Comparison of ENCODE assay signal across 12 cellular contexts in the genomic region with DNA sequence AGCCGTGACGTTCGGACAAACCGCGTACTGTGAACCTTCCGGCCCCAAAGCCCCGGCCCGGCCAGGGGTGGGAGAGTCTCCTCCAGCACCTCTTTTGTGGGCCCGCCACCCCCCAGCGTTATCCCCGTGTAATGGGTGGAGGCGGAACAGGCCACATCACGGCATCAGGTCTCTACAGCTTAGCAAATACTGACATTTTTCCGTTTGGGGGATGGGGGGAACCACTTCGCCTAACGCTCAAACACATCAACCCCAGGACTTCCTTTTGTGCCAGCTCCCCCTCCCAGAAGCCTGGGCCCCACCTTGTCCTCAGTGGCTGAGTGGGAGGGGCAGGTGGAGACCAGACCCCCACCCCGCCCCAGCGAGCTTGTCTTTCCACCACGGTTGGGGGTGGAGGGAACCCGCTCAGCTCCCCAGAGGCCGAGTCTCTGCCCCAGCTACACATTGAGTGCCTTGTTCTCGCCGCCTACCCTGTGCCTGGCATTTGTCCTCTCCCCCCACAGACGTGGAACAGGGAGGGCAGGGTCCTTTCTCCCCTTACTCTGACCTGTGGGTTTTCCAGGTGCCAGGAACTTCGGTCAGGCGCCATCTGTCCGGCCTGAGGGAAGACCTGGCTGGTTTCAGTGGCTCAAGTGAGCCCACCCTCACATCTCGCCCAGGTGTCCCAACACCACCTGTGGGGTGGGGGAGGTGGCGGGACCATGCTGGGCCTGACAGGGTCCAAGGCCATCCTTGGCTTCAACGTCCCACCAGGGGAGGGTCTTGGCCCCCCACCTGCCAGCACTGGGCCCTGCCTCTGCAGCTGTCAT. TPM values are rescaled to one million over a fixed set of nuclear protein-coding genes. Genes with fewer than 3 reads are reported as not detected.
A peak's percentile ranks its signal among the peaks of the same experiment; 100 is the strongest.
DNase-seq lines count a peak whose midpoint lies in the region; ATAC-seq, FAIRE-seq and TF ChIP-seq lines count a peak whose summit lies in the region.
"Had no signal": no experiment of that assay in that cellular context is flagged by ENCODE, and none has a peak within 500 bp of the region (broad histone marks: within the 10 kb centered on the region; RNA-seq: fewer than 3 reads in every experiment).

No MANE protein-coding gene starts in this region.

- no peak overlapping the region for H3K4me2 ChIP-seq in HepG2 (ENCODE audit: low read depth, low read length)

- peaks cover 13% of the 10 kb centered on the region for H3K36me3 Mint-ChIP-seq in activated T-cell treated with anti-CD3 and anti-CD28 coated beads, Interleukin-2, amount 50 U/mL, for 4 hours (ENCODE audit: insufficient read depth)

- CTCF ChIA-PET in HepG2 (lab: Yijun Ruan, JAX; ENCODE audit: low intra/inter-chr PET ratio, low total read pairs), result no interaction called here

- TF ChIP-seq EP300 in HepG2 (IDR thresholded peaks at IDR 0.05; ENCODE audit: low read depth in 2 of 2, low read length in 2 of 2) (no peak), HepG2 (CRISPR knock-in tag; IDR thresholded peaks at IDR 0.05; ENCODE audit: borderline replicate concordance) (no peak), tibial nerve (IDR thresholded peaks at IDR 0.05) (no peak)

- no peaks in the 10 kb centered on the region for H3K27me3 Mint-ChIP-seq in activated T-cell treated with anti-CD3 and anti-CD28 coated beads, Interleukin-2, amount 50 U/mL, for 4 hours (ENCODE audit: low read depth)

- no peaks in the 10 kb centered on the region for H3K9me3 ChIP-seq in left ventricle myocardium inferior (replicated peaks)
- no peaks in the 10 kb centered on the region for H3K9me3 ChIP-seq in HepG2 (ENCODE audit: low read length)
- H3K9me3 ChIP-seq in tibial nerve, result no peaks in the 10 kb centered on the region
- no peaks in the 10 kb centered on the region for H3K9me3 ChIP-seq in esophagus squamous epithelium

- in situ Hi-C loops in HepG2 (cut with HindIII; ENCODE audit: extremely low pct_ligation_motif_present, low pct_unique_long_range_greater_than_20kb), result no loop called here

- ATAC-seq in Right ventricle myocardium inferior, result no peak
- ATAC-seq in activated T-cell treated with anti-CD3 and anti-CD28 coated beads, Interleukin-2, amount 50 U/mL, for 4 hours, result peak; percentile 11 to 26
- ATAC-seq in HepG2, result peak; percentile 0; the same call in 2 of the 3 replicates

- H4K20me1 ChIP-seq in HepG2 (ENCODE audit: insufficient read depth, low read length), result peaks cover 4% of the 10 kb centered on the region; the same call in 1 of the 2 replicates

- DNase-seq in Right ventricle myocardium inferior (ENCODE audit: missing footprints) (peak; percentile 54), left ventricle myocardium inferior (no peak), HepG2 (ENCODE audit: low spot score) (no peak), tibial nerve (ENCODE audit: low spot score in 2 of 2) (no peak), glomerular visceral epithelial cell (ENCODE audit: extremely low spot score) (no peak), foreskin melanocyte (no peak), esophagus squamous epithelium (lab: John Stamatoyannopoulos, UW) (no peak)
- DNase-seq in activated T-cell treated with anti-CD3 and anti-CD28 coated beads, Interleukin-2, amount 50 U/mL, for 4 hours, result peak; percentile 23
- DNase-seq: COR-L47, NCI-H748 treated with DMSO at 0.1 percent for 48 hours had no signal

- H3K4me1 Mint-ChIP-seq in activated T-cell treated with anti-CD3 and anti-CD28 coated beads, Interleukin-2, amount 50 U/mL, for 4 hours (ENCODE audit: low read depth), result peaks cover 17% of the 10 kb centered on the region

- H3K9ac ChIP-seq in HepG2 (ENCODE audit: insufficient read depth, low read depth, low read length), result no peak overlapping the region

- no TSS peak for BruUV-seq in HepG2 (replicated peaks; lab: Mats Ljungman, UMichigan)

- H3K27ac ChIP-seq in left ventricle myocardium inferior (replicated peaks) (no peak overlapping the region), HepG2 (ENCODE audit: extremely low read length, insufficient read depth, low read length) (peak overlapping the region; percentile 12), tibial nerve (peak overlapping the region in 3 of 4 donors; percentile 11 to 75 (median 65)), esophagus squamous epithelium (peak overlapping the region in 1 of 4 donors; percentile 13)

- no peak for FAIRE-seq in HepG2 (lab: Jason Lieb, UNC)
- FAIRE-seq: GM19239 had no signal

- no peaks in the 10 kb centered on the region for H3K27me3 ChIP-seq in left ventricle myocardium inferior (ENCODE audit: low read depth)
- no peaks in the 10 kb centered on the region for H3K27me3 ChIP-seq in HepG2 (ENCODE audit: control insufficient read depth in 1 of 2, insufficient read depth in 2 of 2, low read length in 2 of 2)
- H3K27me3 ChIP-seq in tibial nerve, result no peaks in the 10 kb centered on the region
- H3K27me3 ChIP-seq in esophagus squamous epithelium, result no peaks in the 10 kb centered on the region

- TF ChIP-seq CTCF in left ventricle myocardium inferior (IDR thresholded peaks at IDR 0.05; ENCODE audit: borderline replicate concordance), result no peak
- no peak for TF ChIP-seq CTCF in HepG2 (CRISPR knock-in tag; IDR thresholded peaks at IDR 0.05)
- TF ChIP-seq CTCF in tibial nerve (IDR thresholded peaks at IDR 0.05), result no peak
- TF ChIP-seq CTCF in esophagus squamous epithelium (IDR thresholded peaks at IDR 0.05), result no peak

- H3K36me3 ChIP-seq in left ventricle myocardium inferior (peaks cover 76% of the 10 kb centered on the region), HepG2 (replicated peaks in 1 of 2; ENCODE audit: control insufficient read depth in 1 of 2, insufficient read depth in 2 of 2, low read length in 2 of 2) (peaks cover 31 to 41% of the 10 kb centered on the region in 2 experiments; a peak in 4 of 5 replicates), tibial nerve (peaks cover 0 to 91% (median 24%) of the 10 kb centered on the region in 3 donors), esophagus squamous epithelium (peaks cover 28 to 100% (median 32%) of the 10 kb centered on the region in 3 donors)

- TF ChIP-seq POLR2A in HepG2 (IDR thresholded peaks at IDR 0.05; ENCODE audit: insufficient read depth in 1 of 2, low read depth in 2 of 2, low read length in 2 of 2) (peak in 1 of 2 experiments; percentile 67; a peak in 2 of 4 replicates), tibial nerve (IDR thresholded peaks at IDR 0.05) (no peak), esophagus squamous epithelium (IDR thresholded peaks at IDR 0.05) (no peak)

- no peak overlapping the region for H2AFZ ChIP-seq in HepG2 (ENCODE audit: low read length)

- H3K4me1 ChIP-seq in left ventricle myocardium inferior (peaks cover 5% of the 10 kb centered on the region), HepG2 (ENCODE audit: insufficient read depth, low read length) (no peaks in the 10 kb centered on the region; the same call in 1 of the 2 replicates), tibial nerve (peaks cover 0 to 29% (median 13%) of the 10 kb centered on the region in 4 donors), esophagus squamous epithelium (peaks cover 0 to 17% (median 10%) of the 10 kb centered on the region in 3 donors)

- no peaks in the 10 kb centered on the region for H3K9me3 Mint-ChIP-seq in activated T-cell treated with anti-CD3 and anti-CD28 coated beads, Interleukin-2, amount 50 U/mL, for 4 hours

- WGBS in HepG2 (ENCODE audit: low lambda C conversion rate), result 95% methylated on average over 27 of the region's 30 CpGs
- 51 to 67% methylated on average over 28 to 30 of the region's 30 CpGs for WGBS in tibial nerve, 2 donors
- WGBS in esophagus squamous epithelium, 2 donors, result 60 to 77% methylated on average over 17 to 21 of the region's 30 CpGs

- TF ChIP-seq RAD21 in HepG2 (CRISPR knock-in tag; IDR thresholded peaks at IDR 0.05), result no peak

- intact Hi-C loops in Right ventricle myocardium inferior (cut with DNase I), result no loop called here
- intact Hi-C loops in left ventricle myocardium inferior (cut with micrococcal nuclease), result no loop called here
- intact Hi-C loops in HepG2 (cut with micrococcal nuclease; ENCODE audit: unreplicated experiment), result no loop called here
- intact Hi-C loops in esophagus squamous epithelium (cut with DNase I), result no loop called here

- POLR2A ChIA-PET in HepG2 (lab: Yijun Ruan, JAX), result interaction anchor here (1.2 to 1.4 kb wide), 2 partner anchors 30 to 80 kb away, joined by 4 to 6 read pairs; partner anchors contain the start of gene SCO2

- H3K4me3 ChIP-seq in left ventricle myocardium inferior, result no peak overlapping the region
- no peak overlapping the region for H3K4me3 ChIP-seq in HepG2 (replicated peaks in 1 of 3; ENCODE audit: insufficient read depth in 1 of 3, low read depth in 2 of 3, low read length in 3 of 3)
- H3K4me3 ChIP-seq in tibial nerve, result no peak overlapping the region
- no peak overlapping the region for H3K4me3 ChIP-seq in esophagus squamous epithelium

- H3K79me2 ChIP-seq in HepG2 (ENCODE audit: insufficient read depth, low read length), result no peaks in the 10 kb centered on the region

- H3K4me3 Mint-ChIP-seq in activated T-cell treated with anti-CD3 and anti-CD28 coated beads, Interleukin-2, amount 50 U/mL, for 4 hours, result no peak overlapping the region

RNA-seq across cellular contexts. Expression of gene SBF1, which starts 29.6 kb away (rescaled TPM):
- total RNA-seq in Right ventricle myocardium inferior (47.7 TPM), left ventricle myocardium inferior (55.8 TPM), HepG2 (2016; rRNA removed; fragmentation: Illumina TruSeq; extraction: Trizol) (21.3 and 40.9 TPM in 2 replicates), tibial nerve (10 to 100 TPM; 48.5 to 77.7 (median 68.3) TPM), esophagus squamous epithelium (10 to 100 TPM; 38.3 to 92.0 (median 63.4) TPM)
- 100 to 1,000 TPM; 128 to 130 (median 129) TPM for total RNA-seq in activated T-cell treated with anti-CD3 and anti-CD28 coated beads, Interleukin-2, amount 50 U/mL, for 4 hours
- total RNA-seq in HepG2 (2016; cell fraction: cytosol; rRNA removed; fragmentation: Illumina TruSeq; extraction: Trizol; ENCODE audit: low read depth), result 10.6 and 11.9 TPM in 2 replicates
- total RNA-seq in HepG2 (2016; cell fraction: insoluble cytoplasmic fraction; rRNA removed; fragmentation: Illumina TruSeq; extraction: Trizol), result 18.4 and 42.1 TPM in 2 replicates
- 25.7 and 27.6 TPM in 2 replicates for total RNA-seq in HepG2 (2016; cell fraction: membrane; rRNA removed; fragmentation: Illumina TruSeq; extraction: Trizol)
- 35.2 and 39.9 TPM in 2 replicates for total RNA-seq in HepG2 (2016; cell fraction: nucleus; rRNA removed; fragmentation: Illumina TruSeq; extraction: Trizol)
- 31.7 and 43.3 TPM in 2 replicates for polyA plus RNA-seq in HepG2 (2011; rRNA removed)
- 23.0 and 36.7 TPM in 2 replicates for polyA plus RNA-seq in HepG2 (2011; cell fraction: cytosol; rRNA removed)
- polyA plus RNA-seq in HepG2 (2011; cell fraction: nucleus; rRNA removed), result 212 and 268 TPM in 2 replicates
- polyA plus RNA-seq in HepG2 (2012), result 35.0 and 42.8 TPM in 2 replicates
- polyA plus RNA-seq in HepG2 (2016; cell fraction: cytosol; fragmentation: Illumina TruSeq; extraction: Trizol; ENCODE audit: low read depth), result 5.2 and 5.5 TPM in 2 replicates
- polyA plus RNA-seq in HepG2 (2016; cell fraction: insoluble cytoplasmic fraction; fragmentation: Illumina TruSeq; extraction: Trizol; ENCODE audit: low read depth), result 23.9 and 35.9 TPM in 2 replicates
- 16.7 and 21.6 TPM in 2 replicates for polyA plus RNA-seq in HepG2 (2016; cell fraction: membrane; fragmentation: Illumina TruSeq; extraction: Trizol; ENCODE audit: low read depth)
- polyA plus RNA-seq in HepG2 (2016; cell fraction: nucleus; fragmentation: Illumina TruSeq; extraction: Trizol; ENCODE audit: insufficient read depth, low read depth), result 92.6 and 93.2 TPM in 2 replicates
- 67.4 and 124 TPM in 2 replicates for polyA minus RNA-seq in HepG2 (2011; rRNA and poly(A)+ RNA removed; ENCODE audit: low replicate concordance)
- polyA minus RNA-seq in HepG2 (2011; cell fraction: cytosol; rRNA and poly(A)+ RNA removed), result 36.5 and 37.3 TPM in 2 replicates
- polyA minus RNA-seq in HepG2 (2011; cell fraction: nucleus; rRNA and poly(A)+ RNA removed), result 65.0 and 67.6 TPM in 2 replicates

RNA-seq across cellular contexts. Expression of gene ADM2, which starts 36.1 kb away (rescaled TPM):
- not detected for total RNA-seq in Right ventricle myocardium inferior
- total RNA-seq in left ventricle myocardium inferior, result not detected
- 1 to 10 TPM; 4.8 to 9.4 (median 8.2) TPM for total RNA-seq in activated T-cell treated with anti-CD3 and anti-CD28 coated beads, Interleukin-2, amount 50 U/mL, for 4 hours
- total RNA-seq in HepG2 (2016; rRNA removed; fragmentation: Illumina TruSeq; extraction: Trizol), result 0.76 and 1.2 TPM in 2 replicates
- total RNA-seq in HepG2 (2016; cell fraction: cytosol; rRNA removed; fragmentation: Illumina TruSeq; extraction: Trizol; ENCODE audit: low read depth), result 0.10 and 0.18 TPM in 2 replicates
- 0.68 and 1.4 TPM in 2 replicates for total RNA-seq in HepG2 (2016; cell fraction: insoluble cytoplasmic fraction; rRNA removed; fragmentation: Illumina TruSeq; extraction: Trizol)
- 0.68 and 0.83 TPM in 2 replicates for total RNA-seq in HepG2 (2016; cell fraction: membrane; rRNA removed; fragmentation: Illumina TruSeq; extraction: Trizol)
- total RNA-seq in HepG2 (2016; cell fraction: nucleus; rRNA removed; fragmentation: Illumina TruSeq; extraction: Trizol), result 1.3 and 1.9 TPM in 2 replicates
- 3.0 and 4.0 TPM in 2 replicates for polyA plus RNA-seq in HepG2 (2011; rRNA removed)
- polyA plus RNA-seq in HepG2 (2011; cell fraction: cytosol; rRNA removed), result 2.7 and 2.8 TPM in 2 replicates
- 7.0 and 9.2 TPM in 2 replicates for polyA plus RNA-seq in HepG2 (2011; cell fraction: nucleus; rRNA removed)
- polyA plus RNA-seq in HepG2 (2012), result 3.7 and 10.8 TPM in 2 replicates
- polyA plus RNA-seq in HepG2 (2016; cell fraction: cytosol; fragmentation: Illumina TruSeq; extraction: Trizol; ENCODE audit: low read depth), result 0.40 and 0.43 TPM in 2 replicates
- 1.3 and 1.6 TPM in 2 replicates for polyA plus RNA-seq in HepG2 (2016; cell fraction: insoluble cytoplasmic fraction; fragmentation: Illumina TruSeq; extraction: Trizol; ENCODE audit: low read depth)
- polyA plus RNA-seq in HepG2 (2016; cell fraction: membrane; fragmentation: Illumina TruSeq; extraction: Trizol; ENCODE audit: low read depth), result 0.73 and 0.76 TPM in 2 replicates
- 6.0 and 6.1 TPM in 2 replicates for polyA plus RNA-seq in HepG2 (2016; cell fraction: nucleus; fragmentation: Illumina TruSeq; extraction: Trizol; ENCODE audit: insufficient read depth, low read depth)
- 0.94 and 3.6 TPM in 2 replicates for polyA minus RNA-seq in HepG2 (2011; rRNA and poly(A)+ RNA removed; ENCODE audit: low replicate concordance)
- 3.0 and 3.9 TPM in 2 replicates for polyA minus RNA-seq in HepG2 (2011; cell fraction: cytosol; rRNA and poly(A)+ RNA removed)
- polyA minus RNA-seq in HepG2 (2011; cell fraction: nucleus; rRNA and poly(A)+ RNA removed), result 2.7 and 3.0 TPM in 2 replicates
- total RNA-seq in tibial nerve, result not detected
- total RNA-seq in esophagus squamous epithelium, result 1 to 10 TPM in 2 of 4 donors, under 1 TPM in 2; under 0.01 to 1.9 (median 0.89) TPM

RNA-seq across cellular contexts. Expression of gene MIOX, which starts 41.4 kb away (rescaled TPM):
- total RNA-seq in Right ventricle myocardium inferior, result not detected
- total RNA-seq in left ventricle myocardium inferior, result not detected
- under 1 TPM in 1 of 3 donors, not detected in 2; 0.30 TPM for total RNA-seq in activated T-cell treated with anti-CD3 and anti-CD28 coated beads, Interleukin-2, amount 50 U/mL, for 4 hours
- total RNA-seq in HepG2 (2016; rRNA removed; fragmentation: Illumina TruSeq; extraction: Trizol), result 1.2 and 1.5 TPM in 2 replicates
- total RNA-seq in HepG2 (2016; cell fraction: cytosol; rRNA removed; fragmentation: Illumina TruSeq; extraction: Trizol; ENCODE audit: low read depth), result 1.2 and 1.7 TPM in 2 replicates
- total RNA-seq in HepG2 (2016; cell fraction: insoluble cytoplasmic fraction; rRNA removed; fragmentation: Illumina TruSeq; extraction: Trizol), result 1.3 and 2.0 TPM in 2 replicates
- 1.9 and 2.9 TPM in 2 replicates for total RNA-seq in HepG2 (2016; cell fraction: membrane; rRNA removed; fragmentation: Illumina TruSeq; extraction: Trizol)
- 1.7 and 2.7 TPM in 2 replicates for total RNA-seq in HepG2 (2016; cell fraction: nucleus; rRNA removed; fragmentation: Illumina TruSeq; extraction: Trizol)
- polyA plus RNA-seq in HepG2 (2011; rRNA removed), result 2.9 and 5.0 TPM in 2 replicates
- polyA plus RNA-seq in HepG2 (2011; cell fraction: cytosol; rRNA removed), result 2.3 and 3.0 TPM in 2 replicates
- 27.0 and 27.4 TPM in 2 replicates for polyA plus RNA-seq in HepG2 (2011; cell fraction: nucleus; rRNA removed)
- 1.8 and 3.2 TPM in 2 replicates for polyA plus RNA-seq in HepG2 (2012)
- polyA plus RNA-seq in HepG2 (2016; cell fraction: cytosol; fragmentation: Illumina TruSeq; extraction: Trizol; ENCODE audit: low read depth), result 2.6 and 2.7 TPM in 2 replicates
- polyA plus RNA-seq in HepG2 (2016; cell fraction: insoluble cytoplasmic fraction; fragmentation: Illumina TruSeq; extraction: Trizol; ENCODE audit: low read depth), result 1.4 and 1.6 TPM in 2 replicates
- 1.6 and 1.8 TPM in 2 replicates for polyA plus RNA-seq in HepG2 (2016; cell fraction: membrane; fragmentation: Illumina TruSeq; extraction: Trizol; ENCODE audit: low read depth)
- 3.9 and 5.8 TPM in 2 replicates for polyA plus RNA-seq in HepG2 (2016; cell fraction: nucleus; fragmentation: Illumina TruSeq; extraction: Trizol; ENCODE audit: insufficient read depth, low read depth)
- polyA minus RNA-seq in HepG2 (2011; rRNA and poly(A)+ RNA removed; ENCODE audit: low replicate concordance), result 5.0 TPM in 1 of 2 replicates, not detected in the other
- polyA minus RNA-seq in HepG2 (2011; cell fraction: cytosol; rRNA and poly(A)+ RNA removed), result 1.1 TPM in 1 of 2 replicates, not detected in the other
- polyA minus RNA-seq in HepG2 (2011; cell fraction: nucleus; rRNA and poly(A)+ RNA removed), result 1.2 and 2.2 TPM in 2 replicates
- not detected for total RNA-seq in tibial nerve
- total RNA-seq in esophagus squamous epithelium, result not detected
- polyA plus RNA-seq: esophagus had no signal

Comparison
In these comparisons a context has a peak if more than half of its experiments do, and no peak if none do; other contexts are left out.
1. DNase-seq: peak in Right ventricle myocardium inferior (single experiment) and activated T-cell treated with anti-CD3 and anti-CD28 coated beads, Interleukin-2, amount 50 U/mL, for 4 hours (single experiment); none in left ventricle myocardium inferior (single experiment), HepG2 (single experiment), tibial nerve (0 of 2), glomerular visceral epithelial cell (single experiment), foreskin melanocyte (single experiment) and esophagus squamous epithelium (single experiment).